11 cellular contexts compared by ENCODE assay signal in the genomic region with DNA sequence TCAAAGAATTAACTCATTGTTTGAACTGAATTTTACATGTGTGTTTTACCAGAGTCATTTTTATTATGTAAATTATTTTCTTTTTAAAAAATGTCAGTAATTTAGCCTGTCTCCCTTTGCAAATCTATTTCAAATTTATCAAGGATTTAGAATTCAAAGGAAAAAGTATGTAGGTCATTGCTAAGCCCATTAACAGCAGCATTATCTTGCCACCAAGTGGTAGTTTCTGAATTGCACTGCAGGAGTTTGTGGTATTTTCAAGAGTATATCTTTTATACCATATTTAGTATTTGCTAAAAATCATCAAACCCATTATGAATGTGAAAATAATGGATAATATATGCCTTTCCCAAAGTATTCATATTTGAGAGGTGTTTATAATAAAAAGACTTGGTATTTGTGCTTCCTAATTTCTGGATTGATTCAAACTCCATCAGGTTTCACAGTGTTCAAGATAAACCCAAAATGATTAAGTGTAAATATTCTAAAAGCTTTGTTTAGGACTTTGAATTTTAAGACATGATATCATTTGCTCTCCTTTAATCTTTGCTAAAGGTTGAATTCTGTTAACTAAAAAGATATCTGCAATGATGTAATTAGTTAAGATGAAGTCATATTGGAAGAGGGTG.
DNase-seq lines count a peak whose midpoint lies in the region; ATAC-seq and TF ChIP-seq lines count a peak whose summit lies in the region.
"Had no signal": no experiment of that assay in that cellular context is flagged by ENCODE, and none has a peak within 500 bp of the region (broad histone marks: within the 10 kb centered on the region; RNA-seq: fewer than 3 reads in every experiment).

No MANE protein-coding gene starts in this region.

- no peak for TF ChIP-seq POLR2A in uterus (IDR thresholded peaks at IDR 0.05)

- H3K4me2 ChIP-seq in Loucy (ENCODE audit: low read depth, low read length, poor library complexity, severe bottlenecking) = no peak overlapping the region

- no peaks in the 10 kb centered on the region for H3K9me3 ChIP-seq in Loucy (ENCODE audit: insufficient read depth, low read depth, low read length)
- no peaks in the 10 kb centered on the region for H3K9me3 ChIP-seq in uterus
- H3K9me3 ChIP-seq: vagina had no signal

- H3K4me3 ChIP-seq in Loucy (ENCODE audit: low read length, poor library complexity, severe bottlenecking) (no peak overlapping the region), uterus (no peak overlapping the region)
- H3K4me3 ChIP-seq: vagina had no signal

- in situ Hi-C loops in ACHN (cut with HindIII; ENCODE audit: low pct_ligation_motif_present, low pct_unique_long_range_greater_than_20kb, low sequenced_read_pairs) = no loop called here

- H3K27me3 ChIP-seq in Loucy (ENCODE audit: insufficient read depth, low read length, poor library complexity, severe bottlenecking) = no peaks in the 10 kb centered on the region
- H3K27me3 ChIP-seq in uterus = no peaks in the 10 kb centered on the region
- H3K27me3 ChIP-seq: vagina had no signal

- H3K4me1 ChIP-seq in Loucy (ENCODE audit: insufficient read depth, low read length, poor library complexity, severe bottlenecking) (no peaks in the 10 kb centered on the region), uterus (no peaks in the 10 kb centered on the region)
- H3K4me1 ChIP-seq: vagina had no signal

- no peak overlapping the region for H3K27ac ChIP-seq in VCaP
- H3K27ac ChIP-seq in uterus = no peak overlapping the region
- H3K27ac ChIP-seq: vagina had no signal

- no peaks in the 10 kb centered on the region for H3K36me3 ChIP-seq in Loucy (ENCODE audit: insufficient read depth, low read length)
- no peaks in the 10 kb centered on the region for H3K36me3 ChIP-seq in uterus
- H3K36me3 ChIP-seq: vagina had no signal

- ATAC-seq in GM18873 (IDR thresholded peaks at IDR 0.05; ENCODE audit: low FRiP score, unreplicated experiment) = no peak
- no peak for ATAC-seq in HG03378 (IDR thresholded peaks at IDR 0.05; ENCODE audit: unreplicated experiment)
- ATAC-seq in GM19328 (IDR thresholded peaks at IDR 0.05; ENCODE audit: unreplicated experiment) = no peak

- no peak overlapping the region for H2AFZ ChIP-seq in Loucy (ENCODE audit: low read length)

- DNase-seq in ACHN = peak; percentile 2
- peak; percentile 25 for DNase-seq in inferior parietal cortex (ENCODE audit: extremely low spot score)
- no peak for DNase-seq in uterus
- DNase-seq: activated CD8-positive, alpha-beta memory T cell treated with anti-CD3 and anti-CD28 coated beads, Interleukin-2, amount 50 U/mL, for 4 hours; CD4-positive, alpha-beta T cell had no signal

- intact Hi-C loops in uterus (cut with DNase I; ENCODE audit: low total_unique reads) = no loop called here

- TF ChIP-seq CTCF in Loucy (conservative IDR thresholded peaks at IDR 0.05; ENCODE audit: low read length) (peak; percentile 37), VCaP (conservative IDR thresholded peaks at IDR 0.05) (peak; percentile 88), uterus (IDR thresholded peaks at IDR 0.05) (no peak)

- H4K20me1 ChIP-seq in Loucy (ENCODE audit: insufficient read depth, low read length, poor library complexity, severe bottlenecking) = no peaks in the 10 kb centered on the region

- no peaks in the 10 kb centered on the region for H3K9me2 ChIP-seq in Loucy (replicated peaks; ENCODE audit: low read depth, low read length)

- H3K79me2 ChIP-seq in Loucy (ENCODE audit: insufficient read depth, low read length) = no peaks in the 10 kb centered on the region

- no peaks in the 10 kb centered on the region for H3F3A ChIP-seq in Loucy (ENCODE audit: low read depth)

- H3K9ac ChIP-seq in Loucy (ENCODE audit: low read depth, low read length, poor library complexity, severe bottlenecking) = no peak overlapping the region

Comparison
In these comparisons a context has a peak if more than half of its experiments do, and no peak if none do; other contexts are left out.
1. DNase-seq: peak in ACHN (single experiment) and inferior parietal cortex (single experiment); none in uterus (0 of 2).
2. CTCF ChIP-seq: peak in Loucy (single experiment) and VCaP (single experiment); none in uterus (0 of 4).